ENCODE assay signal across 23 cellular contexts in genomic region chr1:180311011-180311730, GRCh38.
DNase-seq lines count a peak whose midpoint lies in the region; ATAC-seq, FAIRE-seq and TF ChIP-seq lines count a peak whose summit lies in the region.
"Had no signal": no experiment of that assay in that cellular context is flagged by ENCODE, and none has a peak within 500 bp of the region (broad histone marks: within the 10 kb centered on the region; RNA-seq: fewer than 3 reads in every experiment).

No MANE protein-coding gene starts in this region.

- H3K27ac ChIP-seq in HepG2 (ENCODE audit: extremely low read length, insufficient read depth, low read length) (no peak overlapping the region), right lobe of liver (no peak overlapping the region), Panc1 (ENCODE audit: low read length) (0 out of 2 replicates have a peak overlapping the region, but pooled peaks have one; percentile 1), prostate gland (no peak overlapping the region)
- no peak overlapping the region for H3K27ac ChIP-seq in naive thymus-derived CD4-positive, alpha-beta T cell (ENCODE audit: low read depth, low read length)
- H3K27ac ChIP-seq: tibial nerve had no signal

- no peak overlapping the region for H2AFZ ChIP-seq in HepG2 (ENCODE audit: low read length)

- BruUV-seq in HepG2 (replicated peaks; lab: Mats Ljungman, UMichigan) (no TSS peak), Panc1 (replicated peaks; lab: Mats Ljungman, UMichigan) (no TSS peak)

- intact Hi-C loops in HepG2 (cut with micrococcal nuclease; ENCODE audit: unreplicated experiment) = no loop called here
- intact Hi-C loops in right lobe of liver (cut with DNase I) = no loop called here
- intact Hi-C loops in Panc1 (cut with micrococcal nuclease; ENCODE audit: unreplicated experiment) = no loop called here
- intact Hi-C loops in naive thymus-derived CD4-positive, alpha-beta T cell (cut with micrococcal nuclease) = no loop called here
- intact Hi-C loops in prostate gland (cut with DNase I) = no loop called here

- H3K36me3 Mint-ChIP-seq in naive thymus-derived CD4-positive, alpha-beta T cell = peaks cover 17 to 80% (median 50%) of the 10 kb centered on the region in 5 donors

- H3K79me2 ChIP-seq in HepG2 (ENCODE audit: insufficient read depth, low read length) = no peaks in the 10 kb centered on the region

- H3K36me3 ChIP-seq in HepG2 (replicated peaks in 1 of 2; ENCODE audit: control insufficient read depth in 1 of 2, insufficient read depth in 2 of 2, low read length in 2 of 2) = peaks cover 3 to 6% of the 10 kb centered on the region in 2 experiments; a peak in 2 of 5 replicates
- no peaks in the 10 kb centered on the region for H3K36me3 ChIP-seq in right lobe of liver
- H3K36me3 ChIP-seq in Panc1 (ENCODE audit: control insufficient read depth, insufficient read depth, low read length) = no peaks in the 10 kb centered on the region; the same call in 1 of the 2 replicates
- H3K36me3 ChIP-seq in naive thymus-derived CD4-positive, alpha-beta T cell (ENCODE audit: control insufficient read depth in 2 of 3, insufficient read depth in 3 of 3, low read length in 3 of 3) = peaks cover 0 to 15% (median 0%) of the 10 kb centered on the region in 3 experiments
- no peaks in the 10 kb centered on the region for H3K36me3 ChIP-seq in prostate gland

- POLR2A ChIA-PET in HepG2 (lab: Yijun Ruan, JAX) (no interaction called here), Panc1 (lab: Charles Lee) (no interaction called here)
- POLR2A ChIA-PET in naive thymus-derived CD4-positive, alpha-beta T cell (lab: Charles Lee) = no interaction called here

- H4K20me1 ChIP-seq in HepG2 (ENCODE audit: insufficient read depth, low read length) = no peaks in the 10 kb centered on the region

- peaks cover 0 to 6% (median 0%) of the 10 kb centered on the region in 7 donors for H3K4me1 Mint-ChIP-seq in naive thymus-derived CD4-positive, alpha-beta T cell
- H3K4me1 Mint-ChIP-seq: endodermal cell; stimulated activated memory B cell treated with anti-CD40 and anti-IgM and Interleukin-4, amounts not matched to agents 10 μg/mL and 1 μg/mL and 100 μg/mL, for 72 hours had no signal

- TF ChIP-seq RAD21 in HepG2 (CRISPR knock-in tag; IDR thresholded peaks at IDR 0.05) = no peak

- no peak overlapping the region for H3K4me3 Mint-ChIP-seq in naive thymus-derived CD4-positive, alpha-beta T cell
- H3K4me3 Mint-ChIP-seq: CD4-positive, CD25-positive, alpha-beta regulatory T cell; endodermal cell; stimulated activated memory B cell treated with anti-CD40 and anti-IgM and Interleukin-4, amounts not matched to agents 10 μg/mL and 1 μg/mL and 100 μg/mL, for 72 hours had no signal

- TF ChIP-seq CTCF in HepG2 (CRISPR knock-in tag; IDR thresholded peaks at IDR 0.05) = no peak
- TF ChIP-seq CTCF in right lobe of liver (IDR thresholded peaks at IDR 0.05) = no peak
- no peak for TF ChIP-seq CTCF in Panc1 (IDR thresholded peaks at IDR 0.05)
- TF ChIP-seq CTCF in fibroblast of pulmonary artery (IDR thresholded peaks at IDR 0.05; ENCODE audit: low read length, missing control alignments) = no peak
- no peak for TF ChIP-seq CTCF in prostate gland (IDR thresholded peaks at IDR 0.05)

- H3K9ac ChIP-seq in HepG2 (ENCODE audit: insufficient read depth, low read depth, low read length) = no peak overlapping the region

- DNase-seq in HepG2 (ENCODE audit: low spot score) (no peak), right lobe of liver (no peak), Panc1 (ENCODE audit: low read depth, low spot score) (peak; percentile 69), fibroblast of pulmonary artery (ENCODE audit: low read depth) (peak; percentile 49), prostate gland (ENCODE audit: low spot score) (no peak), islet precursor cell (no peak)
- no peak for DNase-seq in naive thymus-derived CD4-positive, alpha-beta T cell
- DNase-seq: activated CD4-positive, alpha-beta T cell treated with anti-CD3 and anti-CD28 coated beads, Interleukin-2, amount 50 U/mL, for 1 hour; activated gamma-delta T cell treated with Interleukin-2 at 50 U/mL for 16 hours; aorta; CD4-positive, CD25-positive, alpha-beta regulatory T cell; DMS79 treated with DMSO at 0.1 percent for 48 hours; endodermal cell; hypothalamus; Kasumi-1; NCI-H82; retina; stimulated activated CD4-positive, alpha-beta T cell treated with anti-CD3 and anti-CD28 coated beads, Interleukin-15, amount 100 ng/mL, for 24 hours had no signal

- in situ Hi-C loops in HepG2 (cut with HindIII; ENCODE audit: extremely low pct_ligation_motif_present, low pct_unique_long_range_greater_than_20kb) = no loop called here
- in situ Hi-C loops in Panc1 (cut with HindIII; ENCODE audit: low pct_unique_long_range_greater_than_20kb, low sequenced_read_pairs) = no loop called here

- CTCF ChIA-PET in HepG2 (lab: Yijun Ruan, JAX; ENCODE audit: low intra/inter-chr PET ratio, low total read pairs) = no interaction called here
- CTCF ChIA-PET in Panc1 (lab: Charles Lee) = no interaction called here
- CTCF ChIA-PET in naive thymus-derived CD4-positive, alpha-beta T cell (lab: Charles Lee) = no interaction called here

- WGBS in HepG2 (ENCODE audit: low lambda C conversion rate) = 88% methylated on average over 4 of the region's 4 CpGs
- WGBS in right lobe of liver (ENCODE audit: insufficient coverage, low coverage, low lambda C conversion rate, missing lambda C conversion rate) = 74% methylated on average over 4 of the region's 4 CpGs
- WGBS in prostate gland = 75% methylated on average over 4 of the region's 4 CpGs

- no peak for ATAC-seq in HepG2
- no peak for ATAC-seq in right lobe of liver
- peak; percentile 87 for ATAC-seq in Panc1
- ATAC-seq in naive thymus-derived CD4-positive, alpha-beta T cell = no peak
- no peak for ATAC-seq in HG02970 (IDR thresholded peaks at IDR 0.05; ENCODE audit: low FRiP score, unreplicated experiment)
- ATAC-seq: stimulated activated memory B cell treated with anti-CD40 and anti-IgM and Interleukin-4, amounts not matched to agents 10 μg/mL and 1 μg/mL and 100 μg/mL, for 72 hours had no signal

- H3K4me1 ChIP-seq in HepG2 (ENCODE audit: insufficient read depth, low read length) (peaks cover 37% of the 10 kb centered on the region), right lobe of liver (no peaks in the 10 kb centered on the region), Panc1 (ENCODE audit: control insufficient read depth, insufficient read depth, low read length) (peaks cover 24% of the 10 kb centered on the region), prostate gland (replicated peaks) (no peaks in the 10 kb centered on the region)
- H3K4me1 ChIP-seq in naive thymus-derived CD4-positive, alpha-beta T cell (ENCODE audit: control insufficient read depth in 2 of 2, insufficient read depth in 2 of 2, low read length in 2 of 2) = no peaks in the 10 kb centered on the region
- H3K4me1 ChIP-seq: tibial nerve had no signal

- FAIRE-seq in HepG2 (lab: Jason Lieb, UNC) = no peak
- FAIRE-seq: colon had no signal

- no peaks in the 10 kb centered on the region for H3K27me3 Mint-ChIP-seq in naive thymus-derived CD4-positive, alpha-beta T cell
- H3K27me3 Mint-ChIP-seq: CD4-positive, CD25-positive, alpha-beta regulatory T cell; stimulated activated memory B cell treated with anti-CD40 and anti-IgM and Interleukin-4, amounts not matched to agents 10 μg/mL and 1 μg/mL and 100 μg/mL, for 72 hours had no signal

- peaks cover 5 to 21% (median 13%) of the 10 kb centered on the region in 11 donors for H3K9me3 Mint-ChIP-seq in naive thymus-derived CD4-positive, alpha-beta T cell

- H3K4me3 ChIP-seq in HepG2 (replicated peaks in 1 of 3; ENCODE audit: insufficient read depth in 1 of 3, low read depth in 2 of 3, low read length in 3 of 3) = no peak overlapping the region
- no peak overlapping the region for H3K4me3 ChIP-seq in right lobe of liver
- H3K4me3 ChIP-seq in Panc1 (ENCODE audit: low read depth in 2 of 2, low read length in 2 of 2) = no peak overlapping the region
- H3K4me3 ChIP-seq in fibroblast of pulmonary artery (replicated peaks; ENCODE audit: low read depth, low read length) = no peak overlapping the region
- no peak overlapping the region for H3K4me3 ChIP-seq in naive thymus-derived CD4-positive, alpha-beta T cell (ENCODE audit: low read length)
- H3K4me3 ChIP-seq in prostate gland = no peak overlapping the region
- H3K4me3 ChIP-seq: HAP-1, tibial nerve had no signal

- H3K27me3 ChIP-seq in HepG2 (ENCODE audit: control insufficient read depth in 1 of 2, insufficient read depth in 2 of 2, low read length in 2 of 2) = no peaks in the 10 kb centered on the region
- H3K27me3 ChIP-seq in right lobe of liver = no peaks in the 10 kb centered on the region
- no peaks in the 10 kb centered on the region for H3K27me3 ChIP-seq in Panc1 (ENCODE audit: control insufficient read depth, insufficient read depth, low read length)
- H3K27me3 ChIP-seq in naive thymus-derived CD4-positive, alpha-beta T cell (ENCODE audit: control insufficient read depth in 2 of 2, insufficient read depth in 2 of 2, low read length in 2 of 2) = no peaks in the 10 kb centered on the region
- H3K27me3 ChIP-seq in prostate gland (replicated peaks; ENCODE audit: insufficient read depth) = no peaks in the 10 kb centered on the region
- H3K27me3 ChIP-seq: tibial nerve had no signal

- TF ChIP-seq POLR2A in HepG2 (IDR thresholded peaks at IDR 0.05; ENCODE audit: insufficient read depth in 1 of 2, low read depth in 2 of 2, low read length in 2 of 2) (no peak), right lobe of liver (IDR thresholded peaks at IDR 0.05) (no peak), prostate gland (IDR thresholded peaks at IDR 0.05) (no peak)

- no peak overlapping the region for H3K4me2 ChIP-seq in HepG2 (ENCODE audit: low read depth, low read length)

- H3K27ac Mint-ChIP-seq in naive thymus-derived CD4-positive, alpha-beta T cell = no peak overlapping the region
- H3K27ac Mint-ChIP-seq: CD4-positive, CD25-positive, alpha-beta regulatory T cell; endodermal cell; stimulated activated memory B cell treated with anti-CD40 and anti-IgM and Interleukin-4, amounts not matched to agents 10 μg/mL and 1 μg/mL and 100 μg/mL, for 72 hours had no signal

- H3K9me3 ChIP-seq in HepG2 (ENCODE audit: low read length) = no peaks in the 10 kb centered on the region
- no peaks in the 10 kb centered on the region for H3K9me3 ChIP-seq in right lobe of liver
- no peaks in the 10 kb centered on the region for H3K9me3 ChIP-seq in Panc1 (ENCODE audit: control insufficient read depth, insufficient read depth, low read depth, low read length)
- H3K9me3 ChIP-seq in naive thymus-derived CD4-positive, alpha-beta T cell (ENCODE audit: control insufficient read depth in 2 of 3, low read length in 3 of 3) = no peaks in the 10 kb centered on the region
- H3K9me3 ChIP-seq in prostate gland = no peaks in the 10 kb centered on the region
- H3K9me3 ChIP-seq: HAP-1, tibial nerve had no signal

- no peak for TF ChIP-seq EP300 in HepG2 (IDR thresholded peaks at IDR 0.05; ENCODE audit: low read depth in 2 of 2, low read length in 2 of 2)
- no peak for TF ChIP-seq EP300 in HepG2 (CRISPR knock-in tag; IDR thresholded peaks at IDR 0.05; ENCODE audit: borderline replicate concordance)

TF ChIP-seq in HepG2, 621 proteins besides CTCF, POLR2A, EP300 and RAD21 (continues in another document):
- no peak for TF ChIP-seq NCOA1 (CRISPR knock-in tag; IDR thresholded peaks at IDR 0.05)

Comparison
In these comparisons a context has a peak if more than half of its experiments do, and no peak if none do; other contexts are left out.
1. DNase-seq: peak in Panc1 (single experiment) and fibroblast of pulmonary artery (single experiment); none in HepG2 (single experiment), right lobe of liver (0 of 3), naive thymus-derived CD4-positive, alpha-beta T cell (0 of 9), prostate gland (single experiment) and islet precursor cell (single experiment).